ENCODE assay signal across 8 cellular contexts in the genomic region with DNA sequence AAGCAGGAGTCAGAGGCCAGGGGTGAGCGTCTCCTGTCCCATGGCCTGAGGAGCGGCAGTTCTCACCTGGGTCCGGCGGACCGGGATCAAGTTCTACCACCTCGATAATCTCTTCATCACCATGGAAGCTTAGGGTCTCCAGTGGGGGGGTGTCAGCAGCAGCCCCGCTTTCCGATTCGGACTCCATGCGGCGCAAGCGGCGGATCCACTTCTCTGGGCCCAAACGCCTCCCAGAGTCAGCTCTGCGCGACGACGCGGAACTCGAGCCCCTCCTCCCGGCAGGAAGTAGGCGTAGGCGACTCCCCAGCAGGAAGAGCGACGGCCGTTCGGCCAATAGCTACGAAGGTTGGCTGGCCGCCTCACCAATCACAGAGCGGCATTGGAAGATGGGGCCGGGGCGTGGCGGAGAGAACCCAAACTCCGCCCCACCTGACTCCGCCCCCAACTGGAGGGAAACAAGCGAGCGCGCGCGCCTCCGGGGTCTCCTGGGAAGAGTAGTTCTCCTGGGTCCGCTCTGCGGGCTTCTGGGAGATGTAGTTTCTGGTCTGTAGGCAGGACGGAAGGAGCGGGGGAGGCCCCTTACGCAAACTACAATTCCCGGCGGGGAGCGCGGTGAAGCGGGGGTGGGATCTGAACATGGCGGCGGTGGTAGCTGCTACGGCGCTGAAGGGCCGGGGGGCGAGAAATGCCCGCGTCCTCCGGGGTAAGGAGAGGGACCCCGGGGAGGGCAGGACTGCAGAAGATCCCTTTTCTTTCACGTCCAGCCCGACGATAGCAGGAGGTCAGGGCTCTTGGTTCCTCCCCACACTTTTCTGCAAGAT. TPM values are rescaled to one million over a fixed set of nuclear protein-coding genes. Genes with fewer than 3 reads are reported as not detected.
A peak's percentile ranks its signal among the peaks of the same experiment; 100 is the strongest.
DNase-seq lines count a peak whose midpoint lies in the region; ATAC-seq, FAIRE-seq and TF ChIP-seq lines count a peak whose summit lies in the region.

A gene with protein sequence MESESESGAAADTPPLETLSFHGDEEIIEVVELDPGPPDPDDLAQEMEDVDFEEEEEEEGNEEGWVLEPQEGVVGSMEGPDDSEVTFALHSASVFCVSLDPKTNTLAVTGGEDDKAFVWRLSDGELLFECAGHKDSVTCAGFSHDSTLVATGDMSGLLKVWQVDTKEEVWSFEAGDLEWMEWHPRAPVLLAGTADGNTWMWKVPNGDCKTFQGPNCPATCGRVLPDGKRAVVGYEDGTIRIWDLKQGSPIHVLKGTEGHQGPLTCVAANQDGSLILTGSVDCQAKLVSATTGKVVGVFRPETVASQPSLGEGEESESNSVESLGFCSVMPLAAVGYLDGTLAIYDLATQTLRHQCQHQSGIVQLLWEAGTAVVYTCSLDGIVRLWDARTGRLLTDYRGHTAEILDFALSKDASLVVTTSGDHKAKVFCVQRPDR (minus strand): TSS at position 238 of the 821 bp plus-strand sequence. CDS start 51 bp downstream, at position 187.
Gene PNKD (plus strand): TSS at position 620 of the 821 bp plus-strand sequence. CDS start 17 bp downstream, at position 637.

- H3K27me3 Mint-ChIP-seq in type B pancreatic cell, result no peaks in the 10 kb centered on the region

- H3K36me3 ChIP-seq in adrenal gland (replicated peaks in 1 of 2) (peaks cover 0 to 46% of the 10 kb centered on the region in 2 donors), heart left ventricle (peaks cover 0 to 54% (median 47%) of the 10 kb centered on the region in 9 donors)

- H3K27ac ChIP-seq in adrenal gland (peak within 1 kb of the TSS in 4 of 5 donors; percentile 14 to 87 (median 52)), heart left ventricle (peak within 1 kb of the TSS; percentile 71 to 88 (median 80))

- TF ChIP-seq CTCF in adrenal gland (IDR thresholded peaks at IDR 0.05) (peak in 2 of 6 experiments; percentile 5), heart left ventricle (IDR thresholded peaks at IDR 0.05) (peak in 8 of 12 donors; percentile 26 to 56 (median 36)), type B pancreatic cell (conservative IDR thresholded peaks at IDR 0.05) (no peak)

- H3K9me3 ChIP-seq in adrenal gland (replicated peaks in 1 of 3) (no peaks in the 10 kb centered on the region), heart left ventricle (no peaks in the 10 kb centered on the region)

- H3K4me1 ChIP-seq in adrenal gland (replicated peaks in 1 of 2) (peaks cover 12 to 31% of the 10 kb centered on the region in 2 donors), heart left ventricle (peaks cover 3 to 60% (median 43%) of the 10 kb centered on the region in 12 donors)

- peak within 1 kb of the TSS; percentile 93 for H3K4me3 Mint-ChIP-seq in type B pancreatic cell

- H3K4me3 ChIP-seq in adrenal gland (peak within 1 kb of the TSS; percentile 37 to 95 (median 90)), heart left ventricle (peak within 1 kb of the TSS; percentile 54 to 95 (median 87))

- DNase-seq in GM12892 (ENCODE audit: insufficient read length) (peak; percentile 99), NCI-H146 (lab: John Stamatoyannopoulos, UW) (peak; percentile 97), T-helper 1 cell (peak; percentile 100), adrenal gland (peak; percentile 100), heart left ventricle (peak; percentile 100), pons (ENCODE audit: low spot score) (peak; percentile 100), type B pancreatic cell (ENCODE audit: extremely low spot score, unreplicated experiment) (peak; percentile 100)

- no peaks in the 10 kb centered on the region for H3K9me3 Mint-ChIP-seq in type B pancreatic cell

- H3K4me1 Mint-ChIP-seq in type B pancreatic cell (ENCODE audit: unreplicated experiment), result peaks cover 32% of the 10 kb centered on the region

- 0 to 1% (median 0%) methylated on average over 13 to 64 of the region's 64 CpGs for WGBS in adrenal gland, 4 donors
- WGBS in heart left ventricle, 4 donors, result 0 to 1% (median 0%) methylated on average over 45 to 64 of the region's 64 CpGs

- peak; percentile 81 for TF ChIP-seq POLR2A in GM12892 (IDR thresholded peaks at IDR 0.05; ENCODE audit: low read depth, low read length)
- TF ChIP-seq POLR2A in adrenal gland (IDR thresholded peaks at IDR 0.05), result peak; percentile 44 to 71
- TF ChIP-seq POLR2A in heart left ventricle (IDR thresholded peaks at IDR 0.05), result peak; percentile 15 to 89

- peak; percentile 99 for FAIRE-seq in GM12892 (lab: Jason Lieb, UNC)

- peak within 1 kb of the TSS; percentile 93 for H3K27ac Mint-ChIP-seq in type B pancreatic cell

- intact Hi-C loops in adrenal gland (cut with DNase I) (no loop called here), heart left ventricle (cut with DNase I) (loop anchor here in 8 of 10 donors (1.0 to 10.0 kb wide), 11 partner anchors 17 to 375 kb away; partner anchors contain the start of genes CTDSP1 (in 4 of the 8) and ARPC2 (in 3 of the 8))

- peaks cover 17% of the 10 kb centered on the region for H3K36me3 Mint-ChIP-seq in type B pancreatic cell

- peak; percentile 89 for ATAC-seq in HG02852 (IDR thresholded peaks at IDR 0.05; ENCODE audit: unreplicated experiment)
- ATAC-seq in heart left ventricle, result peak; percentile 92 to 96 (median 94)

- no peaks in the 10 kb centered on the region for H3K27me3 ChIP-seq in adrenal gland
- H3K27me3 ChIP-seq in heart left ventricle, result no peaks in the 10 kb centered on the region

RNA-seq across cellular contexts. Expression of the first gene that starts in this region (rescaled TPM):
- 57.6 TPM for polyA plus RNA-seq in GM12892 (2012; ENCODE audit: missing spikeins)
- total RNA-seq in adrenal gland, result 100 to 1,000 TPM in 5 of 8 donors, 10 to 100 TPM in 3; 84.9 to 314 (median 110) TPM
- polyA plus RNA-seq in adrenal gland, result 100 to 1,000 TPM in 1 of 3 donors, 10 to 100 TPM in 2; 54.8 to 129 (median 89.0) TPM
- 100 to 1,000 TPM in 2 of 9 donors, 10 to 100 TPM in 7; 51.6 to 127 (median 58.0) TPM for total RNA-seq in heart left ventricle
- polyA plus RNA-seq in heart left ventricle, result 100 to 1,000 TPM in 1 of 2 donors, 10 to 100 TPM in 1; 58.6 to 150 TPM
- 82.2 and 97.8 TPM in 2 replicates for total RNA-seq in type B pancreatic cell (ENCODE audit: low replicate concordance)

RNA-seq across cellular contexts. Expression of gene PNKD, which starts in this region (rescaled TPM):
- 41.8 TPM for polyA plus RNA-seq in GM12892 (2012; ENCODE audit: missing spikeins)
- total RNA-seq in adrenal gland (100 to 1,000 TPM in 3 of 8 donors, 10 to 100 TPM in 5; 48.8 to 118 (median 87.4) TPM), heart left ventricle (10 to 100 TPM; 53.8 to 78.7 (median 72.5) TPM), type B pancreatic cell (ENCODE audit: low replicate concordance) (58.4 and 66.4 TPM in 2 replicates)
- polyA plus RNA-seq in adrenal gland (100 to 1,000 TPM in 2 of 3 donors, 10 to 100 TPM in 1; 56.9 to 181 (median 139) TPM), heart left ventricle (100 to 1,000 TPM in 1 of 2 donors, 10 to 100 TPM in 1; 54.6 to 146 TPM)

Comparison
In these comparisons a context has a peak if more than half of its experiments do, and no peak if none do; other contexts are left out.
1. Peak in every context shown above with its lines: DNase-seq, ATAC-seq, H3K4me3 ChIP-seq and H3K27ac ChIP-seq.
2. intact Hi-C loops: an anchor here in heart left ventricle (1.0 to 10.0 kb wide); none called in adrenal gland.